ENCODE assay signal across 8 cellular contexts in the genomic region with DNA sequence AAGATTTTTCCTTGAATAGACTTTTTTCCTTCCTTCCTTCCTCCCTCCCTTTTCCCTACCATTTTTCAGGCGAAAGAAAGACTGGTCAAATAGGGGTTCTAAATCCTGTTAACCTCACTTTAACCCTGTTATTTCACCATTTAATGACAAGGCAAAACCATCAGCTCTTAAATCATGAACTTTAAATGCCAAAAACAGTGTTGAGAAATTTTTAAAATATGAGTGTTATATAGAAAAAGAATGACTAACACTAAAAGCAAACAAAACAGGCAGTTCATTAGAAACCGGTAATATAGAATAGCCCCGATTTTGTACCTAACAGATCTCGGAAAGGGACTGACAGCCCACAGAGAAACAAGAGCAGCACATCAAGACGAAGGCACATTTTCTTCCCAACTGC. TPM values are rescaled to one million over a fixed set of nuclear protein-coding genes. Genes with fewer than 3 reads are reported as not detected.
A peak's percentile ranks its signal among the peaks of the same experiment; 100 is the strongest.
DNase-seq lines count a peak whose midpoint lies in the region; ATAC-seq and TF ChIP-seq lines count a peak whose summit lies in the region.

No MANE protein-coding gene starts in this region.

- peak overlapping the region; percentile 97 to 99 for H3K4me3 Mint-ChIP-seq in stimulated activated naive CD8-positive, alpha-beta T cell treated with anti-CD3 and anti-CD28 coated beads, Interleukin-15, amount 100 ng/mL, for 72 hours

- TF ChIP-seq CTCF in heart right ventricle (IDR thresholded peaks at IDR 0.05) = no peak
- TF ChIP-seq CTCF in RWPE1 (conservative IDR thresholded peaks at IDR 0.05; ENCODE audit: low read depth) = no peak
- TF ChIP-seq CTCF in fibroblast of pulmonary artery (IDR thresholded peaks at IDR 0.05; ENCODE audit: low read length, missing control alignments) = no peak

- WGBS in heart right ventricle, 2 donors = 26 to 43% methylated on average over 5 of the region's 5 CpGs

- H3K9me3 Mint-ChIP-seq in stimulated activated naive CD8-positive, alpha-beta T cell treated with anti-CD3 and anti-CD28 coated beads, Interleukin-15, amount 100 ng/mL, for 72 hours = no peaks in the 10 kb centered on the region

- intact Hi-C loops in heart right ventricle (cut with DNase I) = loop anchor here in 8 of 10 donors (5.0 to 10.0 kb wide), 3 partner anchors 41 to 56 kb away; partner anchors contain the start of gene CEP85L (in 8 of the 8)
- intact Hi-C loops in Right ventricle myocardium inferior (cut with DNase I) = loop anchor here (5.0 kb wide), 1 partner anchor 41 kb away; no protein-coding TSS in a partner anchor
- intact Hi-C loops in left colon (cut with DNase I, micrococcal nuclease) = no loop called here

- H3K4me1 ChIP-seq in heart right ventricle = peaks cover 7 to 55% (median 33%) of the 10 kb centered on the region in 9 donors

- DNase-seq in heart right ventricle = no peak
- DNase-seq in Right ventricle myocardium inferior (ENCODE audit: missing footprints) = no peak
- peak; percentile 38 for DNase-seq in RWPE1 (ENCODE audit: low spot score)
- peak; percentile 63 for DNase-seq in fibroblast of pulmonary artery (ENCODE audit: low read depth)
- no peak for DNase-seq in stimulated activated naive CD8-positive, alpha-beta T cell treated with anti-CD3 and anti-CD28 coated beads, Interleukin-15, amount 100 ng/mL, for 72 hours
- no peak for DNase-seq in left colon
- DNase-seq in SIG-M5 treated with dmso at 0.1 percent for 504 hours (lab: John Stamatoyannopoulos, UW; ENCODE audit: unreplicated experiment) = no peak
- DNase-seq in activated CD8-positive, alpha-beta memory T cell treated with anti-CD3 and anti-CD28 coated beads for 24 hours = no peak

- H3K36me3 ChIP-seq in heart right ventricle = no peaks in the 10 kb centered on the region

- H3K9me3 ChIP-seq in heart right ventricle = no peaks in the 10 kb centered on the region

- peak overlapping the region; percentile 20 to 83 (median 78) for H3K27ac ChIP-seq in heart right ventricle
- H3K27ac ChIP-seq in RWPE1 = peak overlapping the region; percentile 70

- POLR2A ChIA-PET in RWPE1 (lab: Yijun Ruan, JAX; ENCODE audit: low non-redundant PET) = no interaction called here

- no peaks in the 10 kb centered on the region for H3K27me3 Mint-ChIP-seq in stimulated activated naive CD8-positive, alpha-beta T cell treated with anti-CD3 and anti-CD28 coated beads, Interleukin-15, amount 100 ng/mL, for 72 hours

- peak overlapping the region in 9 of 10 donors; percentile 15 to 51 (median 43) for H3K4me3 ChIP-seq in heart right ventricle
- peak overlapping the region; percentile 55 for H3K4me3 ChIP-seq in fibroblast of pulmonary artery (replicated peaks; ENCODE audit: low read depth, low read length)

- CTCF ChIA-PET in RWPE1 (lab: Yijun Ruan, JAX) = no interaction called here

- peak overlapping the region; percentile 97 to 98 for H3K27ac Mint-ChIP-seq in stimulated activated naive CD8-positive, alpha-beta T cell treated with anti-CD3 and anti-CD28 coated beads, Interleukin-15, amount 100 ng/mL, for 72 hours

- ATAC-seq in heart right ventricle = no peak
- no peak for ATAC-seq in Right ventricle myocardium inferior
- no peak for ATAC-seq in stimulated activated naive CD8-positive, alpha-beta T cell treated with anti-CD3 and anti-CD28 coated beads, Interleukin-15, amount 100 ng/mL, for 72 hours
- no peak for ATAC-seq in left colon

- no peaks in the 10 kb centered on the region for H3K27me3 ChIP-seq in heart right ventricle

- H3K4me1 Mint-ChIP-seq in stimulated activated naive CD8-positive, alpha-beta T cell treated with anti-CD3 and anti-CD28 coated beads, Interleukin-15, amount 100 ng/mL, for 72 hours = peaks cover 73% of the 10 kb centered on the region

RNA-seq across cellular contexts. Expression of gene CEP85L, which starts 57.3 kb away (rescaled TPM):
- 10 to 100 TPM in 3 of 10 donors, 1 to 10 TPM in 7; 5.4 to 19.2 (median 8.1) TPM for total RNA-seq in heart right ventricle
- 10 to 100 TPM in 1 of 2 donors, 1 to 10 TPM in 1; 1.0 to 11.0 TPM for polyA plus RNA-seq in heart right ventricle
- 16.7 TPM for total RNA-seq in Right ventricle myocardium inferior
- total RNA-seq in left colon = 1 to 10 TPM; 2.7 to 6.2 TPM

Comparison
In these comparisons a context has a peak if more than half of its experiments do, and no peak if none do; other contexts are left out.
1. DNase-seq: peak in RWPE1 (single experiment) and fibroblast of pulmonary artery (single experiment); none in heart right ventricle (0 of 2), Right ventricle myocardium inferior (single experiment), stimulated activated naive CD8-positive, alpha-beta T cell treated with anti-CD3 and anti-CD28 coated beads, Interleukin-15, amount 100 ng/mL, for 72 hours (0 of 2), left colon (0 of 2), SIG-M5 treated with dmso at 0.1 percent for 504 hours (single experiment) and activated CD8-positive, alpha-beta memory T cell treated with anti-CD3 and anti-CD28 coated beads for 24 hours (single experiment).
2. intact Hi-C loops: an anchor here in heart right ventricle (5.0 to 10.0 kb wide) and Right ventricle myocardium inferior (5.0 kb wide); none called in left colon.